Comparison of ENCODE assay signal across 33 cellular contexts in the genomic region with DNA sequence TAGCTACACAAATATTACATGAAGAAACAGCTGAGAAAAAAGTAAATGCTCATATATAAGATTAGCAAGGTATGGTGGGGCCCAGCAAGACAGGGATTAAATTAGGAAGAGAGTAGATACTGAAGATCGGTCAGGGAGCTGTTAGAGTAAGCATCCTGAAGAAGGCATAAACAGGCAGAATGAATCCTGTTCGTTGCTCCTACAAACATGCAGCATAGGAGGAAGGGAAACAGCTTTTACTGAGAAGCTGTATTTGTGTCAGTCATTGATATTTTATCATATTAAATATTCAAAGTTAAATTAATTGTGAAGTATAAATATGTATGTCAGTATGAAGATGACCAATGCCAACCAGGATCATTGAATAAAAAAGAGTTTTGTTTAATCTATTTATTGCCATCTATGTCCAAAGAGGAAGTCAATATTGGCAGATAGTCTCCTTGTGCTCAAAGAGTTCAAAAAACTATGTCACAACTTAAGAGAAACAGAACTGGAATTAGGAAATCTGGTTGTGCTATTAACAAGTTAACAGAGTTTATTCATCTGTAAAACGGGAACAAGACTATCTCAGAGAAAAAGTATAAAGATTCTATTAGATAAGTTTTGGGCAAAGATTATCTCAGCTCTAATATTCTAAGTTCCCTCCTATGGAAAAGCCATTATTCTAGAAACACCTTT.
DNase-seq lines count a peak whose midpoint lies in the region; ATAC-seq, FAIRE-seq and TF ChIP-seq lines count a peak whose summit lies in the region.
"Had no signal": no experiment of that assay in that cellular context is flagged by ENCODE, and none has a peak within 500 bp of the region (broad histone marks: within the 10 kb centered on the region; RNA-seq: fewer than 3 reads in every experiment).

No MANE protein-coding gene starts in this region.

- no TSS peak for BruUV-seq in HepG2 (replicated peaks; lab: Mats Ljungman, UMichigan)

- POLR2A ChIA-PET in HepG2 (lab: Yijun Ruan, JAX): no interaction called here

- H3K27ac ChIP-seq in liver (ENCODE audit: low read depth in 1 of 2, low read length in 2 of 2): no peak overlapping the region
- H3K27ac ChIP-seq in HepG2 (ENCODE audit: extremely low read length, insufficient read depth, low read length): no peak overlapping the region
- peak overlapping the region in 1 of 3 donors; percentile 10 for H3K27ac ChIP-seq in right lobe of liver
- H3K27ac ChIP-seq: 22Rv1; A549; BLaER1; BLaER1 treated with 17β-estradiol and CSF1 and Interleukin-3, amounts not matched to agents 10 nM and 100 nM; C4-2B had no signal

- H4K20me1 ChIP-seq in HepG2 (ENCODE audit: insufficient read depth, low read length): no peaks in the 10 kb centered on the region
- H4K20me1 ChIP-seq: BLaER1; BLaER1 treated with 17β-estradiol and CSF1 and Interleukin-3, amounts not matched to agents 10 nM and 100 nM had no signal

- in situ Hi-C loops in HepG2 (cut with HindIII; ENCODE audit: extremely low pct_ligation_motif_present, low pct_unique_long_range_greater_than_20kb): no loop called here

- H3K27me3 ChIP-seq in liver (ENCODE audit: control insufficient read depth in 4 of 4, insufficient read depth in 4 of 4, low read length in 3 of 4) (no peaks in the 10 kb centered on the region), HepG2 (ENCODE audit: control insufficient read depth in 1 of 2, insufficient read depth in 2 of 2, low read length in 2 of 2) (no peaks in the 10 kb centered on the region), right lobe of liver (no peaks in the 10 kb centered on the region)
- H3K27me3 ChIP-seq: BE2C; BLaER1; BLaER1 treated with 17β-estradiol and CSF1 and Interleukin-3, amounts not matched to agents 10 nM and 100 nM had no signal

- no peak overlapping the region for H2AFZ ChIP-seq in HepG2 (ENCODE audit: low read length)

- intact Hi-C loops in HepG2 (cut with micrococcal nuclease; ENCODE audit: unreplicated experiment) (no loop called here), right lobe of liver (cut with DNase I) (no loop called here)

- no peak overlapping the region for H3K9ac ChIP-seq in liver (ENCODE audit: low read depth in 1 of 2, low read length in 2 of 2)
- H3K9ac ChIP-seq in HepG2 (ENCODE audit: insufficient read depth, low read depth, low read length): no peak overlapping the region
- H3K9ac ChIP-seq: BLaER1; BLaER1 treated with 17β-estradiol and CSF1 and Interleukin-3, amounts not matched to agents 10 nM and 100 nM had no signal

- no peak for FAIRE-seq in HepG2 (lab: Jason Lieb, UNC)
- FAIRE-seq: A204.1, A549, D721Med had no signal

- CTCF ChIA-PET in HepG2 (lab: Yijun Ruan, JAX; ENCODE audit: low intra/inter-chr PET ratio, low total read pairs): no interaction called here

- TF ChIP-seq EP300 in HepG2 (IDR thresholded peaks at IDR 0.05; ENCODE audit: low read depth in 2 of 2, low read length in 2 of 2): no peak
- no peak for TF ChIP-seq EP300 in HepG2 (CRISPR knock-in tag; IDR thresholded peaks at IDR 0.05; ENCODE audit: borderline replicate concordance)

- H3K79me2 ChIP-seq in HepG2 (ENCODE audit: insufficient read depth, low read length): no peaks in the 10 kb centered on the region

- TF ChIP-seq CTCF in liver (IDR thresholded peaks at IDR 0.05; ENCODE audit: low read depth, low read length, missing input control) (no peak), HepG2 (CRISPR knock-in tag; IDR thresholded peaks at IDR 0.05) (no peak), right lobe of liver (IDR thresholded peaks at IDR 0.05) (no peak)

- ATAC-seq in HepG2 (no peak), left lobe of liver (peak; percentile 80), right lobe of liver (peak; percentile 36 to 88 (median 78))
- ATAC-seq: A549; CD8-positive, alpha-beta T cell had no signal

- H3K36me3 ChIP-seq in liver (ENCODE audit: control insufficient read depth in 4 of 4, insufficient read depth in 3 of 4, low read depth in 1 of 4, low read length in 3 of 4) (no peaks in the 10 kb centered on the region), HepG2 (replicated peaks in 1 of 2; ENCODE audit: control insufficient read depth in 1 of 2, insufficient read depth in 2 of 2, low read length in 2 of 2) (no peaks in the 10 kb centered on the region), right lobe of liver (no peaks in the 10 kb centered on the region)
- H3K36me3 ChIP-seq: BE2C; BLaER1; BLaER1 treated with 17β-estradiol and CSF1 and Interleukin-3, amounts not matched to agents 10 nM and 100 nM had no signal

- no peak overlapping the region for H3K4me2 ChIP-seq in HepG2 (ENCODE audit: low read depth, low read length)
- H3K4me2 ChIP-seq: A549; BLaER1; BLaER1 treated with 17β-estradiol and CSF1 and Interleukin-3, amounts not matched to agents 10 nM and 100 nM had no signal

- H3K4me3 ChIP-seq in liver (ENCODE audit: low read depth in 1 of 3, low read length in 3 of 3): no peak overlapping the region
- H3K4me3 ChIP-seq in HepG2 (replicated peaks in 1 of 3; ENCODE audit: insufficient read depth in 1 of 3, low read depth in 2 of 3, low read length in 3 of 3): no peak overlapping the region
- no peak overlapping the region for H3K4me3 ChIP-seq in right lobe of liver
- H3K4me3 ChIP-seq: A549; BLaER1; BLaER1 treated with 17β-estradiol and CSF1 and Interleukin-3, amounts not matched to agents 10 nM and 100 nM had no signal

- H3K9me3 ChIP-seq in liver (ENCODE audit: control insufficient read depth in 4 of 4, low read length in 3 of 4) (no peaks in the 10 kb centered on the region), HepG2 (ENCODE audit: low read length) (no peaks in the 10 kb centered on the region), right lobe of liver (no peaks in the 10 kb centered on the region)
- H3K9me3 ChIP-seq: A549; BLaER1; BLaER1 treated with 17β-estradiol and CSF1 and Interleukin-3, amounts not matched to agents 10 nM and 100 nM; Caco-2 had no signal

- no peak for TF ChIP-seq POLR2A in HepG2 (IDR thresholded peaks at IDR 0.05; ENCODE audit: insufficient read depth in 1 of 2, low read depth in 2 of 2, low read length in 2 of 2)
- no peak for TF ChIP-seq POLR2A in right lobe of liver (IDR thresholded peaks at IDR 0.05)

- DNase-seq in HepG2 (ENCODE audit: low spot score) (no peak), left lobe of liver (ENCODE audit: low spot score) (no peak), right lobe of liver (no peak), HT-29 (ENCODE audit: low spot score) (no peak), OCI-M2 (lab: John Stamatoyannopoulos, UW; ENCODE audit: unreplicated experiment) (no peak)
- DNase-seq: 8988T; ACHN; AML-193; BE2C; C1 segment of cervical spinal cord; Caco-2; Calu3; CD4-positive, alpha-beta memory T cell; CD4-positive, alpha-beta T cell; CD4-positive, CD25-positive, alpha-beta regulatory T cell; CD8-positive, alpha-beta memory T cell; CD8-positive, alpha-beta T cell; COR-L47; DMS 273 treated with DMSO at 0.1 percent for 48 hours; DMS153; DMS53; DMS79; DMS79 treated with DMSO at 0.1 percent for 48 hours; DND-41; EL had no signal

- TF ChIP-seq RAD21 in liver (IDR thresholded peaks at IDR 0.05): no peak
- no peak for TF ChIP-seq RAD21 in HepG2 (CRISPR knock-in tag; IDR thresholded peaks at IDR 0.05)

- H3K4me1 ChIP-seq in liver (ENCODE audit: control insufficient read depth in 4 of 4, insufficient read depth in 4 of 4, low read length in 3 of 4) (peaks cover 0 to 2% (median 1%) of the 10 kb centered on the region in 4 donors), HepG2 (ENCODE audit: insufficient read depth, low read length) (no peaks in the 10 kb centered on the region), right lobe of liver (peaks cover 0 to 19% (median 0%) of the 10 kb centered on the region in 4 donors)
- H3K4me1 ChIP-seq: A549; BE2C; BLaER1; BLaER1 treated with 17β-estradiol and CSF1 and Interleukin-3, amounts not matched to agents 10 nM and 100 nM; Caco-2 had no signal

- 44% methylated on average over 3 of the region's 3 CpGs for WGBS in liver
- WGBS in HepG2 (ENCODE audit: low lambda C conversion rate): 0% methylated on average over 3 of the region's 3 CpGs
- WGBS in right lobe of liver (ENCODE audit: insufficient coverage, low coverage, low lambda C conversion rate, missing lambda C conversion rate): 42% methylated on average over 3 of the region's 3 CpGs

TF ChIP-seq in liver, 16 proteins besides CTCF, POLR2A, EP300 and RAD21:
- no peak for TF ChIP-seq GABPA (IDR thresholded peaks at IDR 0.05 in 1 of 2, conservative IDR thresholded peaks at IDR 0.05 in 1 of 2)
- peak; percentile 47 to 55 for TF ChIP-seq HNF4A (conservative IDR thresholded peaks at IDR 0.05)
- TF ChIP-seq FOXA1 (IDR thresholded peaks at IDR 0.05): no peak
- no peak for TF ChIP-seq FOXA2 (IDR thresholded peaks at IDR 0.05)
- TF ChIP-seq HNF4G (IDR thresholded peaks at IDR 0.05): no peak
- peak; percentile 51 to 67 for TF ChIP-seq RXRA (IDR thresholded peaks at IDR 0.05)

TF ChIP-seq in HepG2, 621 proteins besides CTCF, POLR2A, EP300 and RAD21 (continues in another document):
- TF ChIP-seq MED13 (CRISPR knock-in tag; IDR thresholded peaks at IDR 0.05): no peak
